In genomic region chrX:11655282-11655985, GRCh38 we compare ENCODE assay signal across 31 cellular contexts. TPM values are rescaled to one million over a fixed set of nuclear protein-coding genes. Genes with fewer than 3 reads are reported as not detected.
"Had no signal": no experiment of that assay in that cellular context is flagged by ENCODE, and none has a peak within 500 bp of the region (broad histone marks: within the 10 kb centered on the region; RNA-seq: fewer than 3 reads in every experiment).

No MANE protein-coding gene starts in this region.

- H3K27me3 ChIP-seq: adrenal gland, body of pancreas, cardiac muscle cell, hepatocyte had no signal

- FAIRE-seq: frontal cortex had no signal

- H3K27ac ChIP-seq: adrenal gland, body of pancreas, cardiac muscle cell, coronary artery, dorsolateral prefrontal cortex, hepatocyte had no signal

- H3K4me1 ChIP-seq: adrenal gland, body of pancreas had no signal

- H3K36me3 ChIP-seq: adrenal gland, cardiac muscle cell had no signal

- H3K4me3 ChIP-seq: adrenal gland, body of pancreas, cardiac muscle cell, coronary artery, dorsolateral prefrontal cortex, hepatocyte had no signal

- DNase-seq: activated CD4-positive, alpha-beta memory T cell treated with anti-CD3 and anti-CD28 coated beads for 36 hours; activated CD4-positive, alpha-beta T cell treated with anti-CD3 and anti-CD28 coated beads for 36 hours; activated CD4-positive, alpha-beta T cell treated with anti-CD3 and anti-CD28 coated beads, Interleukin-2, amount 10 ng/mL, durations not matched to agents 24 days and 14 days; activated CD4-positive, CD25-positive, alpha-beta regulatory T cell; activated CD4-positive, CD25-positive, alpha-beta regulatory T cell treated with anti-CD3 and anti-CD28 coated beads, Interleukin-2, amount 50 U/mL, for 72 hours; activated CD8-positive, alpha-beta memory T cell treated with anti-CD3 and anti-CD28 coated beads, Interleukin-2, amount 10 ng/mL, durations not matched to agents 7 days and 5 days; activated CD8-positive, alpha-beta memory T cell treated with anti-CD3 and anti-CD28 coated beads, Interleukin-2, amount 50 U/mL, for 4 hours; activated CD8-positive, alpha-beta T cell treated with anti-CD3 and anti-CD28 coated beads, Interleukin-2, amount 10 ng/mL, durations not matched to agents 7 days and 5 days; activated effector memory CD4-positive, alpha-beta T cell treated with anti-CD3 and anti-CD28 coated beads, Interleukin-2, amount 50 U/mL, for 16 hours; activated naive CD4-positive, alpha-beta T cell treated with anti-CD3 and anti-CD28 coated beads for 36 hours; activated naive CD8-positive, alpha-beta T cell treated with anti-CD3 and anti-CD28 coated beads for 36 hours; activated naive CD8-positive, alpha-beta T cell treated with anti-CD3 and anti-CD28 coated beads, Interleukin-2, amount 50 U/mL, for 24 hours; activated T-cell treated with anti-CD3 and anti-CD28 coated beads, Interleukin-2, amount 50 U/mL, for 1 hour; activated T-cell treated with anti-CD3 and anti-CD28 coated beads, Interleukin-2, amount 50 U/mL, for 48 hours; adrenal gland; anterior cingulate cortex; body of pancreas; dorsolateral prefrontal cortex; effector memory CD4-positive, alpha-beta T cell; endodermal cell; head of caudate nucleus; T-helper 2 cell had no signal

- ATAC-seq: activated CD4-positive, alpha-beta T cell treated with anti-CD3 and anti-CD28 coated beads for 36 hours; activated CD8-positive, alpha-beta memory T cell treated with anti-CD3 and anti-CD28 coated beads, Interleukin-2, amount 10 ng/mL, durations not matched to agents 7 days and 5 days; activated CD8-positive, alpha-beta T cell treated with anti-CD3 and anti-CD28 coated beads, Interleukin-2, amount 10 ng/mL, durations not matched to agents 7 days and 5 days; activated naive CD8-positive, alpha-beta T cell treated with anti-CD3 and anti-CD28 coated beads, Interleukin-2, amount 50 U/mL, for 24 hours; body of pancreas; esophagus mucosa had no signal

RNA-seq across cellular contexts. Expression of gene ARHGAP6, which starts 10.3 kb away (rescaled TPM):
- total RNA-seq: activated CD4-positive, alpha-beta memory T cell treated with anti-CD3 and anti-CD28 coated beads for 36 hours; activated CD4-positive, alpha-beta T cell treated with anti-CD3 and anti-CD28 coated beads for 36 hours; activated CD4-positive, alpha-beta T cell treated with anti-CD3 and anti-CD28 coated beads, Interleukin-2, amount 10 ng/mL, durations not matched to agents 24 days and 14 days; activated CD8-positive, alpha-beta memory T cell treated with anti-CD3 and anti-CD28 coated beads for 36 hours; activated CD8-positive, alpha-beta memory T cell treated with anti-CD3 and anti-CD28 coated beads, Interleukin-2, amount 10 ng/mL, durations not matched to agents 7 days and 5 days; activated CD8-positive, alpha-beta T cell treated with anti-CD3 and anti-CD28 coated beads, Interleukin-2, amount 10 ng/mL, durations not matched to agents 7 days and 5 days; activated naive CD4-positive, alpha-beta T cell treated with anti-CD3 and anti-CD28 coated beads for 36 hours; activated naive CD8-positive, alpha-beta T cell treated with anti-CD3 and anti-CD28 coated beads for 36 hours; activated T-helper 1 cell treated with anti-CD3 and anti-CD28 coated beads, Interleukin-12 subunit alpha, Interleukin-12 subunit beta, Interleukin-2, Interleukin-4 antibody, amounts not matched to agents 30 ng/mL and 10 ng/mL and 1 ng/mL, durations not matched to agents 14 hours and 24 hours and 36 hours; activated T-helper 2 cell treated with anti-CD3 and anti-CD28 coated beads, Interferon-gamma antibody, Interleukin-2, Interleukin-4, amounts not matched to agents 10 μg/mL and 5 μg/mL and 100 μg/mL, durations not matched to agents 14 hours and 24 hours and 36 hours; T-helper 1 cell treated with Interleukin-12 subunit alpha and Interleukin-12 subunit beta and Interleukin-4 antibody, amounts not matched to agents 30 ng/mL and 1 ng/mL, for 36 hours had no signal
